Comparison of ENCODE assay signal across 1 cellular context in the genomic region with DNA sequence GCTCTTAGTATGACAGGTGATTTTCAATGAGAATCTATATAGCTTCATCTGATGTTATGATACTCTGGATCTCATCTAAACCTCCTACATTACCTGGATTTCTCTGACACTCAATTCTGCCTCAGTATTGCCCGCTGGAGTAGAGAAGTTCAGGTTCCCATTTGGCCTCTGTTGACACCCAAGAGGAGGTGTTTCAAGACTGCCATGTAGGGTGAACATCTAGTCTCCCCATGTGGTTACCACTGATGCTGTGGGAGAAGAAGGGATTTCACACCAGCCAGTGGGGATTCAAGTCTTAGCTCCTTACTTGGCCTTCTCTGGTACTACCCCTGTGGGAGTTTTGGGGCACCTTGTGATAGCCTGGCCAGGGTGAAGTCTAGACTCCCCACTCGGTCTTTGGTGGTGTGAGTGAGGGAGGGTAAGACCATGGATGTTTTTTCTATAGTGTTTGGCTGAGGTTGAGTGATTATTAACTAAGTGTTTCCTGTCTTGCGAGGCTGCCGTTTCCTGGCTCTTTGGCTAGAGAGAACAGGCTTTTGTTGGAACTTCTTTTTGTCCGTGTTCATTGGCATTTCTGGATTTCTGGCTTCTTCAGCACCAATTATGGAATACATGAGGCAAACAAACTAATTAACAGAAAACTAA.
TF ChIP-seq lines count a peak whose summit lies in the region.

No MANE protein-coding gene starts in this region.

TF ChIP-seq in HepG2, 621 proteins besides CTCF, POLR2A, EP300 and RAD21 (continued from another document and continues in another):
- TF ChIP-seq, protein P1, sequence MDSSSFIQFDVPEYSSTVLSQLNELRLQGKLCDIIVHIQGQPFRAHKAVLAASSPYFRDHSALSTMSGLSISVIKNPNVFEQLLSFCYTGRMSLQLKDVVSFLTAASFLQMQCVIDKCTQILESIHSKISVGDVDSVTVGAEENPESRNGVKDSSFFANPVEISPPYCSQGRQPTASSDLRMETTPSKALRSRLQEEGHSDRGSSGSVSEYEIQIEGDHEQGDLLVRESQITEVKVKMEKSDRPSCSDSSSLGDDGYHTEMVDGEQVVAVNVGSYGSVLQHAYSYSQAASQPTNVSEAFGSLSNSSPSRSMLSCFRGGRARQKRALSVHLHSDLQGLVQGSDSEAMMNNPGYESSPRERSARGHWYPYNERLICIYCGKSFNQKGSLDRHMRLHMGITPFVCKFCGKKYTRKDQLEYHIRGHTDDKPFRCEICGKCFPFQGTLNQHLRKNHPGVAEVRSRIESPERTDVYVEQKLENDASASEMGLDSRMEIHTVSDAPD (CRISPR knock-in tag; IDR thresholded peaks at IDR 0.05), result no peak
- no peak for TF ChIP-seq KLF11 (CRISPR knock-in tag; IDR thresholded peaks at IDR 0.05)
- no peak for TF ChIP-seq ZNF607 (CRISPR knock-in tag; IDR thresholded peaks at IDR 0.05; ENCODE audit: borderline replicate concordance)
- no peak for TF ChIP-seq ZNF18 (CRISPR knock-in tag; IDR thresholded peaks at IDR 0.05; ENCODE audit: insufficient replicate concordance)
- TF ChIP-seq BRD4 (CRISPR knock-in tag; IDR thresholded peaks at IDR 0.05), result no peak
- no peak for TF ChIP-seq JUNB (CRISPR knock-in tag; IDR thresholded peaks at IDR 0.05; ENCODE audit: borderline replicate concordance)
- TF ChIP-seq JARID2 (CRISPR knock-in tag; IDR thresholded peaks at IDR 0.05; ENCODE audit: insufficient replicate concordance), result no peak
- no peak for TF ChIP-seq ZNF468 (CRISPR knock-in tag; IDR thresholded peaks at IDR 0.05)
- no peak for TF ChIP-seq TGIF2 (CRISPR knock-in tag; IDR thresholded peaks at IDR 0.05)
- TF ChIP-seq ZMYM4 (CRISPR knock-in tag; IDR thresholded peaks at IDR 0.05), result peak; percentile 29; the same call in 1 of the 2 replicates
- TF ChIP-seq LCORL (IDR thresholded peaks at IDR 0.05), result no peak
- no peak for TF ChIP-seq LCORL (CRISPR knock-in tag; IDR thresholded peaks at IDR 0.05)
- no peak for TF ChIP-seq ZNF33B (CRISPR knock-in tag; IDR thresholded peaks at IDR 0.05)
- peak; percentile 11; the same call in 1 of the 2 replicates for TF ChIP-seq TBX2 (CRISPR knock-in tag; IDR thresholded peaks at IDR 0.05; ENCODE audit: borderline replicate concordance)
- TF ChIP-seq ZSCAN29 (CRISPR knock-in tag; conservative IDR thresholded peaks at IDR 0.05), result no peak
- TF ChIP-seq, protein P2, sequence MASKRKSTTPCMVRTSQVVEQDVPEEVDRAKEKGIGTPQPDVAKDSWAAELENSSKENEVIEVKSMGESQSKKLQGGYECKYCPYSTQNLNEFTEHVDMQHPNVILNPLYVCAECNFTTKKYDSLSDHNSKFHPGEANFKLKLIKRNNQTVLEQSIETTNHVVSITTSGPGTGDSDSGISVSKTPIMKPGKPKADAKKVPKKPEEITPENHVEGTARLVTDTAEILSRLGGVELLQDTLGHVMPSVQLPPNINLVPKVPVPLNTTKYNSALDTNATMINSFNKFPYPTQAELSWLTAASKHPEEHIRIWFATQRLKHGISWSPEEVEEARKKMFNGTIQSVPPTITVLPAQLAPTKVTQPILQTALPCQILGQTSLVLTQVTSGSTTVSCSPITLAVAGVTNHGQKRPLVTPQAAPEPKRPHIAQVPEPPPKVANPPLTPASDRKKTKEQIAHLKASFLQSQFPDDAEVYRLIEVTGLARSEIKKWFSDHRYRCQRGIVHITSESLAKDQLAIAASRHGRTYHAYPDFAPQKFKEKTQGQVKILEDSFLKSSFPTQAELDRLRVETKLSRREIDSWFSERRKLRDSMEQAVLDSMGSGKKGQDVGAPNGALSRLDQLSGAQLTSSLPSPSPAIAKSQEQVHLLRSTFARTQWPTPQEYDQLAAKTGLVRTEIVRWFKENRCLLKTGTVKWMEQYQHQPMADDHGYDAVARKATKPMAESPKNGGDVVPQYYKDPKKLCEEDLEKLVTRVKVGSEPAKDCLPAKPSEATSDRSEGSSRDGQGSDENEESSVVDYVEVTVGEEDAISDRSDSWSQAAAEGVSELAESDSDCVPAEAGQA (IDR thresholded peaks at IDR 0.05; ENCODE audit: low read depth), result no peak
- TF ChIP-seq, protein P2 (CRISPR knock-in tag; IDR thresholded peaks at IDR 0.05; ENCODE audit: borderline replicate concordance), result no peak
- no peak for TF ChIP-seq ARNT (IDR thresholded peaks at IDR 0.05)
- no peak for TF ChIP-seq HCFC1 (IDR thresholded peaks at IDR 0.05; ENCODE audit: low read depth, low read length)
- TF ChIP-seq SCMH1 (CRISPR knock-in tag; IDR thresholded peaks at IDR 0.05; ENCODE audit: borderline replicate concordance), result no peak
- no peak for TF ChIP-seq ZIK1 (CRISPR knock-in tag; IDR thresholded peaks at IDR 0.05; ENCODE audit: borderline replicate concordance, low read depth)
- no peak for TF ChIP-seq SIX4 (CRISPR knock-in tag; IDR thresholded peaks at IDR 0.05)
- TF ChIP-seq BCLAF1 (IDR thresholded peaks at IDR 0.05), result no peak
- no peak for TF ChIP-seq ZNF274 (CRISPR knock-in tag; IDR thresholded peaks at IDR 0.05)
- TF ChIP-seq PITX1 (CRISPR knock-in tag; IDR thresholded peaks at IDR 0.05), result no peak
- TF ChIP-seq ZNF460 (CRISPR knock-in tag; IDR thresholded peaks at IDR 0.05; ENCODE audit: borderline replicate concordance), result no peak
- no peak for TF ChIP-seq ZNF703 (CRISPR knock-in tag; IDR thresholded peaks at IDR 0.05; ENCODE audit: borderline replicate concordance)
- no peak for TF ChIP-seq ZBTB14 (CRISPR knock-in tag; IDR thresholded peaks at IDR 0.05)
- TF ChIP-seq MTF1 (CRISPR knock-in tag; IDR thresholded peaks at IDR 0.05), result no peak
- no peak for TF ChIP-seq KDM5A (IDR thresholded peaks at IDR 0.05; ENCODE audit: borderline replicate concordance, low read length)
- TF ChIP-seq ATF4 (CRISPR knock-in tag; IDR thresholded peaks at IDR 0.05), result no peak
- TF ChIP-seq TMF1 (CRISPR knock-in tag; IDR thresholded peaks at IDR 0.05; ENCODE audit: low read depth), result no peak
- no peak for TF ChIP-seq ZBTB3 (CRISPR knock-in tag; IDR thresholded peaks at IDR 0.05; ENCODE audit: borderline replicate concordance, low read depth)
- peak; percentile 38; the same call in 1 of the 2 replicates for TF ChIP-seq ZNF317 (CRISPR knock-in tag; IDR thresholded peaks at IDR 0.05)
- TF ChIP-seq NRL (CRISPR knock-in tag; IDR thresholded peaks at IDR 0.05; ENCODE audit: borderline replicate concordance), result no peak
- no peak for TF ChIP-seq ZNF143 (CRISPR knock-in tag; IDR thresholded peaks at IDR 0.05)
- no peak for TF ChIP-seq ZBTB7B (CRISPR knock-in tag; IDR thresholded peaks at IDR 0.05)
- TF ChIP-seq GTF2F1 (IDR thresholded peaks at IDR 0.05; ENCODE audit: low read length), result no peak
- TF ChIP-seq ZNF7 (CRISPR knock-in tag; IDR thresholded peaks at IDR 0.05), result no peak
- no peak for TF ChIP-seq ZFP62 (CRISPR knock-in tag; IDR thresholded peaks at IDR 0.05)
- TF ChIP-seq ZNF597 (CRISPR knock-in tag; IDR thresholded peaks at IDR 0.05), result no peak
- TF ChIP-seq, protein P3, sequence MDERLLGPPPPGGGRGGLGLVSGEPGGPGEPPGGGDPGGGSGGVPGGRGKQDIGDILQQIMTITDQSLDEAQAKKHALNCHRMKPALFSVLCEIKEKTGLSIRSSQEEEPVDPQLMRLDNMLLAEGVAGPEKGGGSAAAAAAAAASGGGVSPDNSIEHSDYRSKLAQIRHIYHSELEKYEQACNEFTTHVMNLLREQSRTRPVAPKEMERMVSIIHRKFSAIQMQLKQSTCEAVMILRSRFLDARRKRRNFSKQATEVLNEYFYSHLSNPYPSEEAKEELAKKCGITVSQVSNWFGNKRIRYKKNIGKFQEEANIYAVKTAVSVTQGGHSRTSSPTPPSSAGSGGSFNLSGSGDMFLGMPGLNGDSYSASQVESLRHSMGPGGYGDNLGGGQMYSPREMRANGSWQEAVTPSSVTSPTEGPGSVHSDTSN (CRISPR knock-in tag; IDR thresholded peaks at IDR 0.05), result no peak
- TF ChIP-seq ZNF441 (CRISPR knock-in tag; IDR thresholded peaks at IDR 0.05; ENCODE audit: borderline replicate concordance), result no peak
- TF ChIP-seq ZNF576 (CRISPR knock-in tag; IDR thresholded peaks at IDR 0.05), result no peak
- no peak for TF ChIP-seq ZNF431 (CRISPR knock-in tag; IDR thresholded peaks at IDR 0.05; ENCODE audit: borderline replicate concordance, low read depth)
- no peak for TF ChIP-seq ZNF414 (CRISPR knock-in tag; IDR thresholded peaks at IDR 0.05)
- TF ChIP-seq GATAD1 (CRISPR knock-in tag; IDR thresholded peaks at IDR 0.05), result no peak
- peak; percentile 69; the same call in 1 of the 2 replicates for TF ChIP-seq ETV5 (CRISPR knock-in tag; IDR thresholded peaks at IDR 0.05; ENCODE audit: borderline replicate concordance)
